8 cellular contexts compared by ENCODE assay signal in the genomic region with DNA sequence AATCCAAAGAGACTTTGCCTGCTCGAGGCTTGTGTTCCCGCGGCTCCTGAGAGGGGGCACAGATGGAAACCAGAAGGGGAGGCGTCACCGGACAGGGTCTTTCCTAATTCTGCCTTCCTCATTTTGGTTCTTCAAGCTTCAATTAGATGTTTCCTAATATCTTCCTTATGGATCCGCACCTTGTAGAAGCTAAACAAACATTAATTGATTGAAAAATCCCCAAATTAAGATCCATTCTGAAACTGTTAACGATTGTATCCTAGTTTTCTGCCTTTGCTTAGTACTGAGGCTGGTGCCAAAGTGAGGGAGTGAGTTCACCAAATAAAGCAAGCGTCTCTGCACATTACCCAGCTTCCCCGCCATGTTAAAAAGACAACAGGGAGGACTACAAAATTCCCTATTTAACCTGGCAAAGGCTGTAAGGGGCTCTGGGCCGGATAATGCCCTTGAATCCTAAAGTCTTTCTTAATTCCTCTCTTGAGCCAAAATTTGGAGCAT.
DNase-seq lines count a peak whose midpoint lies in the region; TF ChIP-seq lines count a peak whose summit lies in the region.

No MANE protein-coding gene starts in this region.

- in situ Hi-C loops in KBM-7 (cut with MboI; ENCODE audit: low pct_unique_long_range_greater_than_20kb, low sequenced_read_pairs) = no loop called here

- TF ChIP-seq CTCF in breast epithelium (IDR thresholded peaks at IDR 0.05) (no peak), neural crest cell (conservative IDR thresholded peaks at IDR 0.05) (no peak), GM10266 (IDR thresholded peaks at IDR 0.05; ENCODE audit: control insufficient read depth, insufficient read depth, low read depth, missing control alignments) (no peak)

- peaks cover 5 to 12% (median 9%) of the 10 kb centered on the region in 4 donors for H3K4me1 Mint-ChIP-seq in CD4-positive, alpha-beta memory T cell
- H3K4me1 Mint-ChIP-seq in neural crest cell = peaks cover 10% of the 10 kb centered on the region

- peak overlapping the region in 6 of 8 donors; percentile 7 to 81 (median 70) for H3K4me3 Mint-ChIP-seq in CD4-positive, alpha-beta memory T cell
- peak overlapping the region; percentile 93 for H3K4me3 Mint-ChIP-seq in neural crest cell

- intact Hi-C loops in CD4-positive, alpha-beta memory T cell (cut with micrococcal nuclease) = no loop called here
- intact Hi-C loops in breast epithelium (cut with DNase I; ENCODE audit: low total_unique reads) = no loop called here

- H3K27ac Mint-ChIP-seq in CD4-positive, alpha-beta memory T cell = no peak overlapping the region
- peak overlapping the region; percentile 95 for H3K27ac Mint-ChIP-seq in neural crest cell (ENCODE audit: unreplicated experiment)

- POLR2A ChIA-PET in CD4-positive, alpha-beta memory T cell (lab: Charles Lee; ENCODE audit: partially characterized antibody) = no interaction called here

- no peaks in the 10 kb centered on the region for H3K9me3 ChIP-seq in CD4-positive, alpha-beta memory T cell (ENCODE audit: control insufficient read depth in 1 of 2, low read length in 2 of 2)
- H3K9me3 ChIP-seq in breast epithelium = no peaks in the 10 kb centered on the region

- H3K4me1 ChIP-seq in CD4-positive, alpha-beta memory T cell (ENCODE audit: insufficient read depth, low read length) = peaks cover 11% of the 10 kb centered on the region
- H3K4me1 ChIP-seq in breast epithelium = no peaks in the 10 kb centered on the region

- H3K27me3 ChIP-seq in CD4-positive, alpha-beta memory T cell (ENCODE audit: insufficient read depth, low read length) = peaks cover 28% of the 10 kb centered on the region
- peaks cover 0 to 42% of the 10 kb centered on the region in 2 donors for H3K27me3 ChIP-seq in breast epithelium

- CTCF ChIA-PET in CD4-positive, alpha-beta memory T cell (lab: Charles Lee; ENCODE audit: partially characterized antibody) = no interaction called here

- H3K4me3 ChIP-seq in CD4-positive, alpha-beta memory T cell (ENCODE audit: low read length in 2 of 2) = no peak overlapping the region
- H3K4me3 ChIP-seq in breast epithelium = peak overlapping the region; percentile 28 to 56 (median 48)

- H3K27ac ChIP-seq in CD4-positive, alpha-beta memory T cell (ENCODE audit: low read depth, low read length) = no peak overlapping the region
- no peak overlapping the region for H3K27ac ChIP-seq in breast epithelium

- H3K9me3 Mint-ChIP-seq in CD4-positive, alpha-beta memory T cell = peaks cover 0 to 2% (median 0%) of the 10 kb centered on the region in 8 donors
- H3K9me3 Mint-ChIP-seq in neural crest cell = no peaks in the 10 kb centered on the region

- peaks cover 37 to 47% of the 10 kb centered on the region in 2 donors for H3K27me3 Mint-ChIP-seq in CD4-positive, alpha-beta memory T cell
- peaks cover 8% of the 10 kb centered on the region for H3K27me3 Mint-ChIP-seq in neural crest cell (ENCODE audit: low read depth)

- no peaks in the 10 kb centered on the region for H3K36me3 Mint-ChIP-seq in CD4-positive, alpha-beta memory T cell
- H3K36me3 Mint-ChIP-seq in neural crest cell (ENCODE audit: low read depth) = no peaks in the 10 kb centered on the region

- no peak for TF ChIP-seq POLR2A in breast epithelium (IDR thresholded peaks at IDR 0.05)

- no peaks in the 10 kb centered on the region for H3K36me3 ChIP-seq in CD4-positive, alpha-beta memory T cell (ENCODE audit: insufficient read depth, low read length)
- no peaks in the 10 kb centered on the region for H3K36me3 ChIP-seq in breast epithelium

- no peak for DNase-seq in CD4-positive, alpha-beta memory T cell
- peak; percentile 81 for DNase-seq in KBM-7
- DNase-seq in breast epithelium (ENCODE audit: low spot score in 2 of 2) = no peak
- no peak for DNase-seq in neural crest cell (ENCODE audit: low read depth, low spot score)
- DNase-seq in SW 1271 (lab: John Stamatoyannopoulos, UW) = no peak
- no peak for DNase-seq in GM19240 (ENCODE audit: insufficient read length, low spot score)
- no peak for DNase-seq in GM10266 (ENCODE audit: extremely low spot score)
- DNase-seq in DMS53 (lab: John Stamatoyannopoulos, UW) = no peak

Comparison
In these comparisons a context has a peak if more than half of its experiments do, and no peak if none do; other contexts are left out.
1. H3K4me3 ChIP-seq: peak in breast epithelium (3 of 3); none in CD4-positive, alpha-beta memory T cell (0 of 2).